In the genomic region with DNA sequence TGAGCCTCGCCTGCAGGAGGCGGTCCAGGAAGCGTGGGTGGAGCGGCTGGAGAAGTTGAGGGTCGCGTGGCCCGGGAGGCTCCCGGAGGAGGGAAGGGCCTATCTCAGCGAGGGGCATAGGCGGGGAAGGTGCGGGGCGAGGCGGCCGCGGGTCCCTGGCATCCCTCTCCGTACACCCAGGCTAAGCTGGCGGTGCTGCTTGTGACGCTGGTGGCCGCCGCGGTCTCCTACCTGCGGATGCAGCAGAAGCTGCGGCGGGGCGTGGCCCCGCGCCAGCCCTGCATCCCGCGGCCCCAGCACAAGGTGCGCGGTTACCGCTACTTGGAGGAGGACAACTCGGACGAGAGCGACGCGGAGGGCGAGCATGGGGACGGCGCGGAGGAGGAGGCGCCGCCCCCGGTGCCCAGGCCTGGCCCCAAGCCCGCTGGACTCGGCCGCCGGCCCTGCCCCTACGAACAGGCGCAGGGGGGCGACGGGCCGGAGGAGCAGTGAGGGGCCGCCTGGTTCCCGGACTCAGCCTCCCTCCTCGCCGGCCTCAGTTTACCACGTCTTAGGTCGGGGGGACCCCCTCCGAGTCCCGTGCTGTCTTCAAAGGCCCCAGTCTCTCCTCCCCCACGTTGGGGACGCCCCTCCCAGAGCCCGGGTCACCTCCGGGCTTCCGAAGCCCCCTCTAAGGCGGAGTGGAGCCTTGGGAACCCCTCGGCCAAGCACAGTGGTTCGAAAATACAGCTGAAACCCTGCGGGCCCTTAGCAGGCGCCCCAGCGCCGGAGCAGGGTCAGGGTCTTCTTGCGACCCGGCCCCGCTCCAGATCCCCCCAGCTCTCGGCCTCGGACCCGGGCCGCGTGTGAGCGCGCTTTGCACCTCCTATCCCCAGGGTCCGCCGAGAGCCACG, we compare ENCODE assay signal across 14 cellular contexts. TPM values are rescaled to one million over a fixed set of nuclear protein-coding genes. Genes with fewer than 3 reads are reported as not detected.
"Had no signal": no experiment of that assay in that cellular context is flagged by ENCODE, and none has a peak within 500 bp of the region (broad histone marks: within the 10 kb centered on the region; RNA-seq: fewer than 3 reads in every experiment).

No MANE protein-coding gene starts in this region.

RNA-seq across cellular contexts. Expression of gene DEFB131A, which starts 53.6 kb away (rescaled TPM):
- total RNA-seq: activated naive CD4-positive, alpha-beta T cell treated with anti-CD3 and anti-CD28 coated beads, Interleukin-2, amount 50 U/mL, for 72 hours; activated T-helper 1 cell treated with anti-CD3 and anti-CD28 coated beads, Interleukin-12 subunit alpha, Interleukin-12 subunit beta, Interleukin-2, Interleukin-4 antibody, amounts not matched to agents 30 ng/mL and 10 ng/mL and 1 ng/mL, durations not matched to agents 14 hours and 24 hours and 36 hours; adrenal gland; astrocyte; chondrocyte; dermis microvascular lymphatic vessel endothelial cell; left colon; lung; myocyte; ovary; sigmoid colon; spleen; subcutaneous adipose tissue; T-helper 2 cell treated with Interferon-gamma antibody and Interleukin-4, amounts not matched to agents 100 ng/mL and 5 ng/mL, for 36 hours had no signal
- polyA plus RNA-seq: adrenal gland, lung, ovary, sigmoid colon, spleen had no signal
